Comparison of ENCODE assay signal across 1 cellular context in the genomic region with DNA sequence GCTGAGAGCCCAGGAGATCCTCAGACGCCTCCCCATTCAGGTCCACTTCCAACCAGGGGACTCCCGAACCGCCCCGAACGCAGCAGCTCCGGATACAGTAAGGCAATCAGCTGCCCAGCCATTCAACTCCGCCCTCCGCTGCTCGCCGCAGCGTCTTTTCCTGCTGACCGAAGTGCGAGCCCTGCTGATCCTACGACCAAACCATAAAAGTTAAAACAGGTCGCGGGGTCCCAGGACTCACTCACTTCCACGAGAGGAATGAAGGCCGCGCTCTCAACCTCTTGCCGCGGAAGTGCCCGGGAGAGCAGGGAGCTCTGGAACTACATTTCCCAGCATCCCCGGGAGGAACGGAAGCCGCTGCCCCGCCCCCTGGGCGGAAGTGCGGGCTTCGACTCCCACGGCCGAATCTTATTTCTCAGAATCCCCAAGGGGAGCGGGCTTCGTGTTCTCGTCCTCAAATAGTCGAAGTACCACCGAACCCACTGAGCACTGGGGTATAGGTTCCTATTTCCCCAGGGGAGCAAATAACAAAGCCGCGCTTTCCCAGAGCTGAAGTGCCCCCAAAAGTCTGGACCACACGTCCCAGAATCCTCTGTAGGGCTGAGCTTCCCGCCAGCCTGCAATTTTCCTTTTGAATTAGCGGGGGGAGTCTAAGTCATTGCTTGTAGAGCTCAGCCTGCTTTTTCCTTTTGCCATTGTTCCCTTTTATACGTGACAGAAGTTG.
TF ChIP-seq lines count a peak whose summit lies in the region.

Gene ZNF45 (minus strand): TSS at position 298 of the 724 bp plus-strand sequence. CDS start 13,097 bp downstream, outside the sequence.

TF ChIP-seq in HepG2, 621 proteins besides CTCF, POLR2A, EP300 and RAD21 (continued from another document and continues in another):
- TF ChIP-seq, protein P1, sequence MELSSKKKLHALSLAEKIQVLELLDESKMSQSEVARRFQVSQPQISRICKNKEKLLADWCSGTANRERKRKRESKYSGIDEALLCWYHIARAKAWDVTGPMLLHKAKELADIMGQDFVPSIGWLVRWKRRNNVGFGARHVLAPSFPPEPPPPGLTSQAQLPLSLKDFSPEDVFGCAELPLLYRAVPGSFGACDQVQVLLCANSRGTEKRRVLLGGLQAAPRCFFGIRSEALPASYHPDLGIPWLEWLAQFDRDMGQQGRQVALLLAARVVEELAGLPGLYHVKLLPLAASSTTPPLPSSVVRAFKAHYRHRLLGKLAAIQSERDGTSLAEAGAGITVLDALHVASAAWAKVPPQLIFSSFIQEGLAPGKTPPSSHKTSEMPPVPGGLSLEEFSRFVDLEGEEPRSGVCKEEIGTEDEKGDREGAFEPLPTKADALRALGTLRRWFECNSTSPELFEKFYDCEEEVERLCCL (CRISPR knock-in tag; IDR thresholded peaks at IDR 0.05; ENCODE audit: borderline replicate concordance) = no peak
- TF ChIP-seq, protein P2, sequence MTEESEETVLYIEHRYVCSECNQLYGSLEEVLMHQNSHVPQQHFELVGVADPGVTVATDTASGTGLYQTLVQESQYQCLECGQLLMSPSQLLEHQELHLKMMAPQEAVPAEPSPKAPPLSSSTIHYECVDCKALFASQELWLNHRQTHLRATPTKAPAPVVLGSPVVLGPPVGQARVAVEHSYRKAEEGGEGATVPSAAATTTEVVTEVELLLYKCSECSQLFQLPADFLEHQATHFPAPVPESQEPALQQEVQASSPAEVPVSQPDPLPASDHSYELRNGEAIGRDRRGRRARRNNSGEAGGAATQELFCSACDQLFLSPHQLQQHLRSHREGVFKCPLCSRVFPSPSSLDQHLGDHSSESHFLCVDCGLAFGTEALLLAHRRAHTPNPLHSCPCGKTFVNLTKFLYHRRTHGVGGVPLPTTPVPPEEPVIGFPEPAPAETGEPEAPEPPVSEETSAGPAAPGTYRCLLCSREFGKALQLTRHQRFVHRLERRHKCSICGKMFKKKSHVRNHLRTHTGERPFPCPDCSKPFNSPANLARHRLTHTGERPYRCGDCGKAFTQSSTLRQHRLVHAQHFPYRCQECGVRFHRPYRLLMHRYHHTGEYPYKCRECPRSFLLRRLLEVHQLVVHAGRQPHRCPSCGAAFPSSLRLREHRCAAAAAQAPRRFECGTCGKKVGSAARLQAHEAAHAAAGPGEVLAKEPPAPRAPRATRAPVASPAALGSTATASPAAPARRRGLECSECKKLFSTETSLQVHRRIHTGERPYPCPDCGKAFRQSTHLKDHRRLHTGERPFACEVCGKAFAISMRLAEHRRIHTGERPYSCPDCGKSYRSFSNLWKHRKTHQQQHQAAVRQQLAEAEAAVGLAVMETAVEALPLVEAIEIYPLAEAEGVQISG (CRISPR knock-in tag; IDR thresholded peaks at IDR 0.05) = peak; percentile 88
- TF ChIP-seq ZBTB7B (CRISPR knock-in tag; IDR thresholded peaks at IDR 0.05) (0 out of 2 replicates have a peak, but pooled peaks have one; percentile 51), SRY (CRISPR knock-in tag; IDR thresholded peaks at IDR 0.05) (peak; percentile 70; the same call in 1 of the 2 replicates), PAX8 (CRISPR knock-in tag; IDR thresholded peaks at IDR 0.05; ENCODE audit: borderline replicate concordance) (no peak), ZNF329 (CRISPR knock-in tag; IDR thresholded peaks at IDR 0.05; ENCODE audit: low read depth) (no peak), NBN (conservative IDR thresholded peaks at IDR 0.05) (no peak), KAT8 (CRISPR knock-in tag; IDR thresholded peaks at IDR 0.05) (peak; percentile 89), MXI1 (IDR thresholded peaks at IDR 0.05; ENCODE audit: borderline replicate concordance, low read depth, low read length) (peak; percentile 13; the same call in 1 of the 3 replicates), LBX2 (CRISPR knock-in tag; IDR thresholded peaks at IDR 0.05; ENCODE audit: borderline replicate concordance) (no peak), ZNF614 (CRISPR knock-in tag; IDR thresholded peaks at IDR 0.05; ENCODE audit: borderline replicate concordance) (no peak), MIER3 (CRISPR knock-in tag; IDR thresholded peaks at IDR 0.05; ENCODE audit: borderline replicate concordance) (0 out of 2 replicates have a peak, but pooled peaks have one; percentile 42), ZNF296 (CRISPR knock-in tag; conservative IDR thresholded peaks at IDR 0.05) (no peak), DNMT1 (CRISPR knock-in tag; IDR thresholded peaks at IDR 0.05) (no peak), ZNF224 (CRISPR knock-in tag; IDR thresholded peaks at IDR 0.05) (no peak), GATA4 (IDR thresholded peaks at IDR 0.05; ENCODE audit: borderline replicate concordance, low read depth) (no peak), TFE3 (CRISPR knock-in tag; IDR thresholded peaks at IDR 0.05) (no peak), TAF15 (IDR thresholded peaks at IDR 0.05; ENCODE audit: low read depth, low read length, poor library complexity, severe bottlenecking) (no peak), ZBTB8A (CRISPR knock-in tag; IDR thresholded peaks at IDR 0.05; ENCODE audit: borderline replicate concordance, low read depth) (no peak), DNMT3B (CRISPR knock-in tag; conservative IDR thresholded peaks at IDR 0.05) (peak; percentile 77; the same call in 1 of the 2 replicates), CREB1 (IDR thresholded peaks at IDR 0.05) (no peak), CREB1 (CRISPR knock-in tag; IDR thresholded peaks at IDR 0.05) (peak; percentile 78), TAF1 (CRISPR knock-in tag; IDR thresholded peaks at IDR 0.05) (peak; percentile 70), ZBTB42 (CRISPR knock-in tag; IDR thresholded peaks at IDR 0.05) (no peak), KLF16 (CRISPR knock-in tag; IDR thresholded peaks at IDR 0.05) (peak in 1 of 2 experiments; percentile 82; a peak in 1 of 4 replicates), HMG20B (CRISPR knock-in tag; conservative IDR thresholded peaks at IDR 0.05) (no peak), ZNF781 (CRISPR knock-in tag; IDR thresholded peaks at IDR 0.05; ENCODE audit: borderline replicate concordance, not compliant biosample characterization) (no peak), YEATS4 (CRISPR knock-in tag; IDR thresholded peaks at IDR 0.05; ENCODE audit: borderline replicate concordance) (peak; percentile 67; the same call in 1 of the 2 replicates), MIER2 (CRISPR knock-in tag; IDR thresholded peaks at IDR 0.05) (no peak), THAP7 (CRISPR knock-in tag; IDR thresholded peaks at IDR 0.05) (no peak), ZNF460 (CRISPR knock-in tag; IDR thresholded peaks at IDR 0.05; ENCODE audit: borderline replicate concordance) (no peak), SALL2 (CRISPR knock-in tag; IDR thresholded peaks at IDR 0.05) (0 out of 2 replicates have a peak, but pooled peaks have one; percentile 40), KDM6A (CRISPR knock-in tag; IDR thresholded peaks at IDR 0.05; ENCODE audit: low read depth) (no peak)
- TF ChIP-seq, protein P3, sequence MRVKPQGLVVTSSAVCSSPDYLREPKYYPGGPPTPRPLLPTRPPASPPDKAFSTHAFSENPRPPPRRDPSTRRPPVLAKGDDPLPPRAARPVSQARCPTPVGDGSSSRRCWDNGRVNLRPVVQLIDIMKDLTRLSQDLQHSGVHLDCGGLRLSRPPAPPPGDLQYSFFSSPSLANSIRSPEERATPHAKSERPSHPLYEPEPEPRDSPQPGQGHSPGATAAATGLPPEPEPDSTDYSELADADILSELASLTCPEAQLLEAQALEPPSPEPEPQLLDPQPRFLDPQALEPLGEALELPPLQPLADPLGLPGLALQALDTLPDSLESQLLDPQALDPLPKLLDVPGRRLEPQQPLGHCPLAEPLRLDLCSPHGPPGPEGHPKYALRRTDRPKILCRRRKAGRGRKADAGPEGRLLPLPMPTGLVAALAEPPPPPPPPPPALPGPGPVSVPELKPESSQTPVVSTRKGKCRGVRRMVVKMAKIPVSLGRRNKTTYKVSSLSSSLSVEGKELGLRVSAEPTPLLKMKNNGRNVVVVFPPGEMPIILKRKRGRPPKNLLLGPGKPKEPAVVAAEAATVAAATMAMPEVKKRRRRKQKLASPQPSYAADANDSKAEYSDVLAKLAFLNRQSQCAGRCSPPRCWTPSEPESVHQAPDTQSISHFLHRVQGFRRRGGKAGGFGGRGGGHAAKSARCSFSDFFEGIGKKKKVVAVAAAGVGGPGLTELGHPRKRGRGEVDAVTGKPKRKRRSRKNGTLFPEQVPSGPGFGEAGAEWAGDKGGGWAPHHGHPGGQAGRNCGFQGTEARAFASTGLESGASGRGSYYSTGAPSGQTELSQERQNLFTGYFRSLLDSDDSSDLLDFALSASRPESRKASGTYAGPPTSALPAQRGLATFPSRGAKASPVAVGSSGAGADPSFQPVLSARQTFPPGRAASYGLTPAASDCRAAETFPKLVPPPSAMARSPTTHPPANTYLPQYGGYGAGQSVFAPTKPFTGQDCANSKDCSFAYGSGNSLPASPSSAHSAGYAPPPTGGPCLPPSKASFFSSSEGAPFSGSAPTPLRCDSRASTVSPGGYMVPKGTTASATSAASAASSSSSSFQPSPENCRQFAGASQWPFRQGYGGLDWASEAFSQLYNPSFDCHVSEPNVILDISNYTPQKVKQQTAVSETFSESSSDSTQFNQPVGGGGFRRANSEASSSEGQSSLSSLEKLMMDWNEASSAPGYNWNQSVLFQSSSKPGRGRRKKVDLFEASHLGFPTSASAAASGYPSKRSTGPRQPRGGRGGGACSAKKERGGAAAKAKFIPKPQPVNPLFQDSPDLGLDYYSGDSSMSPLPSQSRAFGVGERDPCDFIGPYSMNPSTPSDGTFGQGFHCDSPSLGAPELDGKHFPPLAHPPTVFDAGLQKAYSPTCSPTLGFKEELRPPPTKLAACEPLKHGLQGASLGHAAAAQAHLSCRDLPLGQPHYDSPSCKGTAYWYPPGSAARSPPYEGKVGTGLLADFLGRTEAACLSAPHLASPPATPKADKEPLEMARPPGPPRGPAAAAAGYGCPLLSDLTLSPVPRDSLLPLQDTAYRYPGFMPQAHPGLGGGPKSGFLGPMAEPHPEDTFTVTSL (CRISPR knock-in tag; IDR thresholded peaks at IDR 0.05; ENCODE audit: borderline replicate concordance) = no peak
- TF ChIP-seq, protein P4, sequence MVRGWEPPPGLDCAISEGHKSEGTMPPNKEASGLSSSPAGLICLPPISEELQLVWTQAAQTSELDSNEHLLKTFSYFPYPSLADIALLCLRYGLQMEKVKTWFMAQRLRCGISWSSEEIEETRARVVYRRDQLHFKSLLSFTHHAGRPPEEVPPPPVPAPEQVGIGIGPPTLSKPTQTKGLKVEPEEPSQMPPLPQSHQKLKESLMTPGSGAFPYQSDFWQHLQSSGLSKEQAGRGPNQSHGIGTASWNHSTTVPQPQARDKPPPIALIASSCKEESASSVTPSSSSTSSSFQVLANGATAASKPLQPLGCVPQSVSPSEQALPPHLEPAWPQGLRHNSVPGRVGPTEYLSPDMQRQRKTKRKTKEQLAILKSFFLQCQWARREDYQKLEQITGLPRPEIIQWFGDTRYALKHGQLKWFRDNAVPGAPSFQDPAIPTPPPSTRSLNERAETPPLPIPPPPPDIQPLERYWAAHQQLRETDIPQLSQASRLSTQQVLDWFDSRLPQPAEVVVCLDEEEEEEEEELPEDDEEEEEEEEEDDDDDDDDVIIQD (CRISPR knock-in tag; IDR thresholded peaks at IDR 0.05; ENCODE audit: low read depth) = no peak
- TF ChIP-seq, protein P5, sequence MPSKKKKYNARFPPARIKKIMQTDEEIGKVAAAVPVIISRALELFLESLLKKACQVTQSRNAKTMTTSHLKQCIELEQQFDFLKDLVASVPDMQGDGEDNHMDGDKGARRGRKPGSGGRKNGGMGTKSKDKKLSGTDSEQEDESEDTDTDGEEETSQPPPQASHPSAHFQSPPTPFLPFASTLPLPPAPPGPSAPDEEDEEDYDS (CRISPR knock-in tag; IDR thresholded peaks at IDR 0.05) = no peak
- TF ChIP-seq, protein P6, sequence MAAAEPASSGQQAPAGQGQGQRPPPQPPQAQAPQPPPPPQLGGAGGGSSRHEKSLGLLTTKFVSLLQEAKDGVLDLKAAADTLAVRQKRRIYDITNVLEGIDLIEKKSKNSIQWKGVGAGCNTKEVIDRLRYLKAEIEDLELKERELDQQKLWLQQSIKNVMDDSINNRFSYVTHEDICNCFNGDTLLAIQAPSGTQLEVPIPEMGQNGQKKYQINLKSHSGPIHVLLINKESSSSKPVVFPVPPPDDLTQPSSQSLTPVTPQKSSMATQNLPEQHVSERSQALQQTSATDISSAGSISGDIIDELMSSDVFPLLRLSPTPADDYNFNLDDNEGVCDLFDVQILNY (CRISPR knock-in tag; conservative IDR thresholded peaks at IDR 0.05) = peak; percentile 83
- TF ChIP-seq, protein P7, sequence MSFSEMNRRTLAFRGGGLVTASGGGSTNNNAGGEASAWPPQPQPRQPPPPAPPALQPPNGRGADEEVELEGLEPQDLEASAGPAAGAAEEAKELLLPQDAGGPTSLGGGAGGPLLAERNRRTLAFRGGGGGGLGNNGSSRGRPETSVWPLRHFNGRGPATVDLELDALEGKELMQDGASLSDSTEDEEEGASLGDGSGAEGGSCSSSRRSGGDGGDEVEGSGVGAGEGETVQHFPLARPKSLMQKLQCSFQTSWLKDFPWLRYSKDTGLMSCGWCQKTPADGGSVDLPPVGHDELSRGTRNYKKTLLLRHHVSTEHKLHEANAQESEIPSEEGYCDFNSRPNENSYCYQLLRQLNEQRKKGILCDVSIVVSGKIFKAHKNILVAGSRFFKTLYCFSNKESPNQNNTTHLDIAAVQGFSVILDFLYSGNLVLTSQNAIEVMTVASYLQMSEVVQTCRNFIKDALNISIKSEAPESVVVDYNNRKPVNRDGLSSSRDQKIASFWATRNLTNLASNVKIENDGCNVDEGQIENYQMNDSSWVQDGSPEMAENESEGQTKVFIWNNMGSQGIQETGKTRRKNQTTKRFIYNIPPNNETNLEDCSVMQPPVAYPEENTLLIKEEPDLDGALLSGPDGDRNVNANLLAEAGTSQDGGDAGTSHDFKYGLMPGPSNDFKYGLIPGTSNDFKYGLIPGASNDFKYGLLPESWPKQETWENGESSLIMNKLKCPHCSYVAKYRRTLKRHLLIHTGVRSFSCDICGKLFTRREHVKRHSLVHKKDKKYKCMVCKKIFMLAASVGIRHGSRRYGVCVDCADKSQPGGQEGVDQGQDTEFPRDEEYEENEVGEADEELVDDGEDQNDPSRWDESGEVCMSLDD (CRISPR knock-in tag; IDR thresholded peaks at IDR 0.05; ENCODE audit: borderline replicate concordance) = peak; percentile 74; the same call in 1 of the 2 replicates
